Comparison of ENCODE assay signal across 19 cellular contexts in the genomic region with DNA sequence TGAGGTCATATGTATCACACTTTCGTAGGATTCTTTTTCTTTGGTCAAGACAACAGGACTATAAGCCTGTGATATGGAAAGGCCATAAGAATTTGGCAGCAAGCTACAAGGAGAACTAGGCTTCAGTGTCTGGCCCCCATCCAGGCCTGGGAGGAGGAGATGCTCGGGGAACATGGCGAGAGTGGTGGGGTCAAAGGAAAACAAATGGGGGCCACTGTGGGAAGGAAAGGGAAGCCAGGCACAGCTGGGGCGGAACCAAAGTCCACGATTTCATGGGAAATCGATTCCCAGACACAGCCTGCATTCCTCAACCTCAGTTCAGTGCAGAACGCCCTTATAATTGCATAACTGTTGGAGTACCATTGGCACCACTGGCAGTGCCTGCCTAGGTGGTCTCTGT. TPM values are rescaled to one million over a fixed set of nuclear protein-coding genes. Genes with fewer than 3 reads are reported as not detected.
DNase-seq lines count a peak whose midpoint lies in the region; ATAC-seq and TF ChIP-seq lines count a peak whose summit lies in the region.
"Had no signal": no experiment of that assay in that cellular context is flagged by ENCODE, and none has a peak within 500 bp of the region (broad histone marks: within the 10 kb centered on the region; RNA-seq: fewer than 3 reads in every experiment).

No MANE protein-coding gene starts in this region.

- no peaks in the 10 kb centered on the region for H3K27me3 Mint-ChIP-seq in activated naive CD4-positive, alpha-beta T cell treated with anti-CD3 and anti-CD28 coated beads, Interleukin-2, amount 50 U/mL, for 24 hours

- no peak for TF ChIP-seq CTCF in VCaP (conservative IDR thresholded peaks at IDR 0.05)

- peaks cover 79% of the 10 kb centered on the region for H3K4me1 Mint-ChIP-seq in activated naive CD4-positive, alpha-beta T cell treated with anti-CD3 and anti-CD28 coated beads, Interleukin-2, amount 50 U/mL, for 24 hours
- H3K4me1 Mint-ChIP-seq in stimulated activated effector memory CD8-positive, alpha-beta T cell treated with anti-CD3 and anti-CD28 coated beads, Interleukin-12 subunit alpha, Interleukin-12 subunit beta, amount 100 ng/mL, for 72 hours: peaks cover 89% of the 10 kb centered on the region

- H3K27ac Mint-ChIP-seq in activated naive CD4-positive, alpha-beta T cell treated with anti-CD3 and anti-CD28 coated beads, Interleukin-2, amount 50 U/mL, for 24 hours: peak overlapping the region; percentile 39
- H3K27ac Mint-ChIP-seq in stimulated activated effector memory CD8-positive, alpha-beta T cell treated with anti-CD3 and anti-CD28 coated beads, Interleukin-12 subunit alpha, Interleukin-12 subunit beta, amount 100 ng/mL, for 72 hours: peak overlapping the region; percentile 58
- H3K27ac Mint-ChIP-seq: endodermal cell, WTC11 had no signal

- peak; percentile 21 for ATAC-seq in left lobe of liver
- ATAC-seq in stimulated activated effector memory CD8-positive, alpha-beta T cell treated with anti-CD3 and anti-CD28 coated beads, Interleukin-12 subunit alpha, Interleukin-12 subunit beta, amount 100 ng/mL, for 72 hours: no peak
- ATAC-seq: GM12878, sciatic nerve, WTC11 had no signal

- no peaks in the 10 kb centered on the region for H3K9me3 Mint-ChIP-seq in activated naive CD4-positive, alpha-beta T cell treated with anti-CD3 and anti-CD28 coated beads, Interleukin-2, amount 50 U/mL, for 24 hours
- no peaks in the 10 kb centered on the region for H3K9me3 Mint-ChIP-seq in stimulated activated effector memory CD8-positive, alpha-beta T cell treated with anti-CD3 and anti-CD28 coated beads, Interleukin-12 subunit alpha, Interleukin-12 subunit beta, amount 100 ng/mL, for 72 hours
- H3K9me3 Mint-ChIP-seq: endodermal cell, WTC11 had no signal

- no peak overlapping the region for H3K4me3 Mint-ChIP-seq in activated naive CD4-positive, alpha-beta T cell treated with anti-CD3 and anti-CD28 coated beads, Interleukin-2, amount 50 U/mL, for 24 hours
- H3K4me3 Mint-ChIP-seq in stimulated activated effector memory CD8-positive, alpha-beta T cell treated with anti-CD3 and anti-CD28 coated beads, Interleukin-12 subunit alpha, Interleukin-12 subunit beta, amount 100 ng/mL, for 72 hours: peak overlapping the region; percentile 44
- H3K4me3 Mint-ChIP-seq: endodermal cell, WTC11 had no signal

- no peak for DNase-seq in activated naive CD4-positive, alpha-beta T cell (lab: John Stamatoyannopoulos, UW)
- DNase-seq in left lobe of liver (ENCODE audit: low spot score) (no peak), hepatic stellate cell (ENCODE audit: low spot score) (no peak)
- DNase-seq in stimulated activated effector memory CD8-positive, alpha-beta T cell treated with anti-CD3 and anti-CD28 coated beads, Interleukin-12 subunit alpha, Interleukin-12 subunit beta, amount 100 ng/mL, for 72 hours (ENCODE audit: low spot score in 2 of 2): no peak
- DNase-seq in stimulated activated CD4-positive, alpha-beta T cell treated with anti-CD3 and anti-CD28 coated beads, Interleukin-15, amount 100 ng/mL, for 24 hours: no peak
- DNase-seq in stimulated activated CD8-positive, alpha-beta memory T cell treated with anti-CD3 and anti-CD28 coated beads, Interleukin-4, amount 100 ng/mL, for 48 hours: no peak
- DNase-seq: cerebellar nuclear complex; endodermal cell; GDM1; NCI-H146; NCI-H345; stimulated activated CD4-positive, alpha-beta T cell treated with anti-CD3 and anti-CD28 coated beads, Interleukin-2, amount 100 ng/mL, for 24 hours had no signal

- H3K27ac ChIP-seq in VCaP: peak overlapping the region; percentile 64
- H3K27ac ChIP-seq: hepatocyte, suprapubic skin had no signal

- peaks cover 12% of the 10 kb centered on the region for H3K36me3 Mint-ChIP-seq in activated naive CD4-positive, alpha-beta T cell treated with anti-CD3 and anti-CD28 coated beads, Interleukin-2, amount 50 U/mL, for 24 hours
- H3K36me3 Mint-ChIP-seq in stimulated activated effector memory CD8-positive, alpha-beta T cell treated with anti-CD3 and anti-CD28 coated beads, Interleukin-12 subunit alpha, Interleukin-12 subunit beta, amount 100 ng/mL, for 72 hours: peaks cover 60% of the 10 kb centered on the region
- H3K36me3 Mint-ChIP-seq: WTC11 had no signal

RNA-seq across cellular contexts. Expression of gene MBP, which starts 58.2 kb away (rescaled TPM):
- 24.1 TPM for total RNA-seq in left lobe of liver
